In the genomic region with DNA sequence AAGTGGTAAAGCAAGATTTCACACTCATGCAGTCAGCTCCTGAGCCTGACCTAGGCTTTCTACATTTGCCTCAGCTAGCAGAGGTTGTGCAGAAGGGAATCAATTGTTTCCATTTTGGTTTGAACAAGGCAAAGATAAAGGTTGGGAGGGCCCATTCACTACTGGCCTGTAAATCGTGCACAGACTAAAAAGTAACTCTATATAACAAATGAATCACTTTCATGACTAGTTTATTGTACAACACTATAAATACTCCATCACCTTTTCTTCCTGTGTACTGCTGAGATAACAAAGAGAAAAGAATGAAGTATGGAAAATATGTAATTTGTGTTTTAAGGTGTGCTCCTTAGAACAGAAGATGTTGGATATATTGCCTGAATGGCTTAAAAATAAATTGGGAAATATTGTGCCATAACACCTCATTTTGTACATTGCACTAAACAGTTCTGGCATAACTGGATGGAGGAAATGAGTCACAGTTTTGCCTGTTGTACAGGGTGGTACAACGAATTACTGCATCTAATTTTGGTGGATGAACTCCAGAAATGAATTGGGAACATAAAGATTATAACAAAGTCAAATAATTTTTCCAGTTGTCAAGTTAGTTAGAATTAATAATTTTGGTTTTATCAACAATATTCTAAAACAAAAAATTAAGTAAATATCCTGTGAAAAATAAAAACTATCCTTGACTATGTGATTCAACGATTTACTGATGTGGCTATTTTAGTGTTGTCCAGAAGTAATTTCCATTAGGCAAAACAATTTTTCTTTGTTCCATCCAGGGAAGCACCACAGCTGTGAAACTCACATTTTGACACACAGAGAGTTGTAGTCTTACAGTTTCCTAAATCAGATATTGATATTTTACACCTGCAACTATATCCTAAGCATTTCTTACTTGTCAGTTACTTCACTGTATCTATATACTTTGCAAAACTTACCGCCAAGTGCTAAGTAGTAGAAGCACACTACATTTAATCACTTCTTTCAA, we compare ENCODE assay signal across 12 cellular contexts. TPM values are rescaled to one million over a fixed set of nuclear protein-coding genes. Genes with fewer than 3 reads are reported as not detected.
DNase-seq lines count a peak whose midpoint lies in the region; ATAC-seq and TF ChIP-seq lines count a peak whose summit lies in the region.
"Had no signal": no experiment of that assay in that cellular context is flagged by ENCODE, and none has a peak within 500 bp of the region (broad histone marks: within the 10 kb centered on the region; RNA-seq: fewer than 3 reads in every experiment).

No MANE protein-coding gene starts in this region.

- ATAC-seq in SK-N-SH treated with all-trans-retinoic acid at 6 μM for 48 hours (peak; percentile 75), HG02884 (IDR thresholded peaks at IDR 0.05; ENCODE audit: unreplicated experiment) (no peak), GM18519 (IDR thresholded peaks at IDR 0.05; ENCODE audit: low FRiP score, unreplicated experiment) (no peak)

- no peak overlapping the region for H3K4me3 ChIP-seq in fibroblast of mammary gland (ENCODE audit: control insufficient read depth, low read depth, low read length)

- DNase-seq in ELR (ENCODE audit: low read depth): peak; percentile 71
- DNase-seq in fibroblast of mammary gland (ENCODE audit: low read depth): peak; percentile 85
- DNase-seq in renal cortical epithelial cell (ENCODE audit: low read depth): peak; percentile 64
- DNase-seq in NCI-H2081 (lab: John Stamatoyannopoulos, UW): no peak
- no peak for DNase-seq in NCI-H187 (lab: John Stamatoyannopoulos, UW)
- DNase-seq: activated CD4-positive, CD25-positive, alpha-beta regulatory T cell treated with anti-CD3 and anti-CD28 coated beads, Interleukin-2, amount 50 U/mL, for 72 hours; Caco-2; NCI-H1048; stimulated activated CD4-positive, alpha-beta T cell treated with anti-CD3 and anti-CD28 coated beads, Interleukin-4, amount 100 ng/mL, for 24 hours had no signal

- TF ChIP-seq CTCF in fibroblast of mammary gland (conservative IDR thresholded peaks at IDR 0.05; ENCODE audit: control insufficient read depth, insufficient read depth, low read depth, low read length): no peak

TF ChIP-seq in SK-N-SH treated with all-trans-retinoic acid at 6 μM for 48 hours, 23 proteins besides CTCF, POLR2A, EP300 and RAD21:
- TF ChIP-seq ESRRG (CRISPR knock-in tag; IDR thresholded peaks at IDR 0.05) (no peak), ZC3H10 (CRISPR knock-in tag; IDR thresholded peaks at IDR 0.05) (peak; percentile 63; the same call in 1 of the 2 replicates), ISL1 (CRISPR knock-in tag; IDR thresholded peaks at IDR 0.05) (peak; percentile 58)

RNA-seq across cellular contexts. Expression of gene SEMA3C, which starts 18.0 kb away (rescaled TPM):
- total RNA-seq in renal cortical epithelial cell: 173 and 349 TPM in 2 replicates

Comparison
In these comparisons a context has a peak if more than half of its experiments do, and no peak if none do; other contexts are left out.
1. DNase-seq: peak in ELR (single experiment), fibroblast of mammary gland (single experiment) and renal cortical epithelial cell (single experiment); none in NCI-H2081 (0 of 2) and NCI-H187 (0 of 2).